In the genomic region with DNA sequence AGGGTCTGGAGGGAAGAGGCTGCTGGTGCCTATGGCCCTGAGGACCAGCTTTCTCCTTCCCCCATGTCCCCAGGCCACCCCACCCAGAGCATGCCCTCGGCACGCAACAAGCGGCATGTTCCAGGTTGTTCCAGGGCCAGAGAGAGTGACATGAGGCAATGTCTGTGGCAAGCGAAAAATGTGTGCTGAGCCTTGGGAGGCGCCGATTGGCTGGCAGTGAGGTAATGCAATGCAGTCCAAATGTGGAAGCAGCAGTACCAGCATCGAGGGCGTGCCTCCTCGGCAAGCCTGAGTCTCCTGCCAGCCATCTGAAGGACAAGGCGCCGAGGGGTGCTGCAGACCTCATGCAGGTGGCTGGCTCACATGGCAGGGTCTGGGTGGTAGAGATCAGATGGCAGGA, we compare ENCODE assay signal across 13 cellular contexts.
"Had no signal": no experiment of that assay in that cellular context is flagged by ENCODE, and none has a peak within 500 bp of the region (broad histone marks: within the 10 kb centered on the region; RNA-seq: fewer than 3 reads in every experiment).

No MANE protein-coding gene starts in this region.

- H3K27me3 Mint-ChIP-seq: activated naive CD8-positive, alpha-beta T cell treated with anti-CD3 and anti-CD28 coated beads, Interleukin-2, amount 10 ng/mL, durations not matched to agents 7 days and 5 days had no signal

- H3K4me1 Mint-ChIP-seq: activated CD4-positive, alpha-beta T cell treated with anti-CD3 and anti-CD28 coated beads, Interleukin-2, amount 10 ng/mL, durations not matched to agents 7 days and 5 days; activated naive CD8-positive, alpha-beta T cell treated with anti-CD3 and anti-CD28 coated beads, Interleukin-2, amount 10 ng/mL, durations not matched to agents 7 days and 5 days; naive thymus-derived CD4-positive, alpha-beta T cell had no signal

- H3K4me3 Mint-ChIP-seq: activated CD4-positive, alpha-beta T cell treated with anti-CD3 and anti-CD28 coated beads, Interleukin-2, amount 10 ng/mL, durations not matched to agents 7 days and 5 days; activated naive CD8-positive, alpha-beta T cell treated with anti-CD3 and anti-CD28 coated beads, Interleukin-2, amount 10 ng/mL, durations not matched to agents 7 days and 5 days; naive thymus-derived CD4-positive, alpha-beta T cell; stimulated activated naive B cell treated with anti-CD40 and anti-IgM and Interleukin-4, amounts not matched to agents 10 μg/mL and 1 μg/mL and 100 μg/mL, for 72 hours had no signal

- H3K27ac Mint-ChIP-seq: activated CD4-positive, alpha-beta T cell treated with anti-CD3 and anti-CD28 coated beads, Interleukin-2, amount 10 ng/mL, durations not matched to agents 7 days and 5 days; activated naive CD8-positive, alpha-beta T cell treated with anti-CD3 and anti-CD28 coated beads, Interleukin-2, amount 10 ng/mL, durations not matched to agents 7 days and 5 days; naive thymus-derived CD4-positive, alpha-beta T cell; stimulated activated naive B cell treated with anti-CD40 and anti-IgM and Interleukin-4, amounts not matched to agents 10 μg/mL and 1 μg/mL and 100 μg/mL, for 72 hours had no signal

- H3K9me3 Mint-ChIP-seq: activated CD4-positive, alpha-beta T cell treated with anti-CD3 and anti-CD28 coated beads, Interleukin-2, amount 10 ng/mL, durations not matched to agents 7 days and 5 days; activated naive CD8-positive, alpha-beta T cell treated with anti-CD3 and anti-CD28 coated beads, Interleukin-2, amount 10 ng/mL, durations not matched to agents 7 days and 5 days; naive thymus-derived CD4-positive, alpha-beta T cell; stimulated activated naive B cell treated with anti-CD40 and anti-IgM and Interleukin-4, amounts not matched to agents 10 μg/mL and 1 μg/mL and 100 μg/mL, for 72 hours had no signal

- DNase-seq: activated CD4-positive, alpha-beta T cell treated with anti-CD3 and anti-CD28 coated beads, Interleukin-2, amount 10 ng/mL, durations not matched to agents 7 days and 5 days; activated CD4-positive, CD25-positive, alpha-beta regulatory T cell; activated CD8-positive, alpha-beta memory T cell treated with anti-CD3 and anti-CD28 coated beads for 24 hours; activated naive CD8-positive, alpha-beta T cell treated with anti-CD3 and anti-CD28 coated beads, Interleukin-2, amount 10 ng/mL, durations not matched to agents 7 days and 5 days; aorta; hippocampal formation; left lung; mammary epithelial cell; mucosa of descending colon; naive thymus-derived CD4-positive, alpha-beta T cell; stimulated activated CD4-positive, alpha-beta T cell treated with anti-CD3 and anti-CD28 coated beads, Interleukin-4, amount 100 ng/mL, for 1 hour; stimulated activated naive B cell treated with anti-CD40 and anti-IgM and Interleukin-4, amounts not matched to agents 10 μg/mL and 1 μg/mL and 100 μg/mL, for 72 hours; tibial artery had no signal

- H3K36me3 Mint-ChIP-seq: activated naive CD8-positive, alpha-beta T cell treated with anti-CD3 and anti-CD28 coated beads, Interleukin-2, amount 10 ng/mL, durations not matched to agents 7 days and 5 days; naive thymus-derived CD4-positive, alpha-beta T cell; stimulated activated naive B cell treated with anti-CD40 and anti-IgM and Interleukin-4, amounts not matched to agents 10 μg/mL and 1 μg/mL and 100 μg/mL, for 72 hours had no signal
